In genomic region chrX:140691601-140692000, GRCh38 we compare ENCODE assay signal across 1 cellular context. TPM values are rescaled to one million over a fixed set of nuclear protein-coding genes. Genes with fewer than 3 reads are reported as not detected.
"Had no signal": no experiment of that assay in that cellular context is flagged by ENCODE, and none has a peak within 500 bp of the region (broad histone marks: within the 10 kb centered on the region; RNA-seq: fewer than 3 reads in every experiment).

No MANE protein-coding gene starts in this region.

RNA-seq across cellular contexts. Expression of gene LINC00632, which starts 18.0 kb away (rescaled TPM):
- total RNA-seq: OCI-LY7 had no signal
